In genomic region chr5:173294673-173295320, GRCh38 we compare ENCODE assay signal across 14 cellular contexts. TPM values are rescaled to one million over a fixed set of nuclear protein-coding genes. Genes with fewer than 3 reads are reported as not detected.
DNase-seq lines count a peak whose midpoint lies in the region; ATAC-seq and TF ChIP-seq lines count a peak whose summit lies in the region.
"Had no signal": no experiment of that assay in that cellular context is flagged by ENCODE, and none has a peak within 500 bp of the region (broad histone marks: within the 10 kb centered on the region; RNA-seq: fewer than 3 reads in every experiment).

No MANE protein-coding gene starts in this region.

- ATAC-seq in HCT116 = no peak
- ATAC-seq in activated CD8-positive, alpha-beta T cell treated with anti-CD3 and anti-CD28 coated beads, Interleukin-2, amount 10 ng/mL, durations not matched to agents 7 days and 5 days = no peak
- ATAC-seq in HG03378 (IDR thresholded peaks at IDR 0.05; ENCODE audit: unreplicated experiment) = no peak
- no peak for ATAC-seq in body of pancreas

- H3K4me2 ChIP-seq in BLaER1 (peak overlapping the region; percentile 82), HCT116 (ENCODE audit: low read length) (no peak overlapping the region), mesenchymal stem cell (ENCODE audit: low read length, poor library complexity, severe bottlenecking) (no peak overlapping the region)

- no peak for TF ChIP-seq CTCF in HCT116 (IDR thresholded peaks at IDR 0.05 in 2 of 3, conservative IDR thresholded peaks at IDR 0.05 in 1 of 3; ENCODE audit: borderline replicate concordance in 1 of 3, insufficient read depth in 1 of 3, low read depth in 2 of 3, low read length in 2 of 3)
- no peak for TF ChIP-seq CTCF in body of pancreas (IDR thresholded peaks at IDR 0.05)

- CTCF ChIA-PET in HCT116 (lab: Charles Lee) = interaction anchor here (0.6 to 4.9 kb wide), 15 partner anchors 8 to 689 kb away, joined by 3 to 113 read pairs (median 4); partner anchors contain the start of genes BOD1 and STC2
- CTCF ChIA-PET in activated CD8-positive, alpha-beta T cell treated with anti-CD3 and anti-CD28 coated beads, Interleukin-2, amount 10 ng/mL, durations not matched to agents 7 days and 5 days (lab: Charles Lee) = interaction anchor here (0.9 to 6.5 kb wide), 13 partner anchors 9 to 333 kb away, joined by 3 to 155 read pairs (median 5); partner anchors contain the start of gene STC2

- H2BK120ac ChIP-seq in mesenchymal stem cell (ENCODE audit: low read depth, low read length) = no peak overlapping the region

- H3K9me3 ChIP-seq in BLaER1 (no peaks in the 10 kb centered on the region), HCT116 (ENCODE audit: control insufficient read depth in 1 of 2, insufficient read depth in 1 of 2, low read depth in 1 of 2, low read length in 2 of 2) (no peaks in the 10 kb centered on the region), mesenchymal stem cell (ENCODE audit: control insufficient read depth, low read length) (no peaks in the 10 kb centered on the region), body of pancreas (no peaks in the 10 kb centered on the region)

- H4K8ac ChIP-seq in mesenchymal stem cell (ENCODE audit: low read length) = no peak overlapping the region

- peaks cover 26% of the 10 kb centered on the region for H3K27me3 ChIP-seq in BLaER1
- H3K27me3 ChIP-seq in HCT116 (ENCODE audit: insufficient read depth, low read length) = no peaks in the 10 kb centered on the region
- H3K27me3 ChIP-seq in mesenchymal stem cell (ENCODE audit: control insufficient read depth in 1 of 2, insufficient read depth in 1 of 2, low read length in 2 of 2) = peaks cover 6 to 7% of the 10 kb centered on the region in 2 experiments
- H3K27me3 ChIP-seq in body of pancreas = no peaks in the 10 kb centered on the region

- no peak overlapping the region for H2AK5ac ChIP-seq in mesenchymal stem cell (ENCODE audit: low read length, severe bottlenecking)

- H3K4me1 ChIP-seq in BLaER1 (peaks cover 14% of the 10 kb centered on the region), HCT116 (ENCODE audit: control insufficient read depth in 1 of 2, insufficient read depth in 2 of 2, low read length in 2 of 2) (peaks cover 7 to 20% of the 10 kb centered on the region in 2 experiments; a peak in 3 of 4 replicates), mesenchymal stem cell (ENCODE audit: control insufficient read depth, insufficient read depth, low read depth, low read length) (peaks cover 13% of the 10 kb centered on the region), body of pancreas (peaks cover 29% of the 10 kb centered on the region)

- H3K4me1 Mint-ChIP-seq in activated CD8-positive, alpha-beta T cell treated with anti-CD3 and anti-CD28 coated beads, Interleukin-2, amount 10 ng/mL, durations not matched to agents 7 days and 5 days (ENCODE audit: low read depth) = peaks cover 13% of the 10 kb centered on the region

- RAD21 ChIA-PET in HCT116 (lab: Charles Lee; ENCODE audit: low non-redundant PET in 1 of 2, low total read pairs in 2 of 2, uncharacterized antibody in 2 of 2, unreplicated experiment in 2 of 2) = interaction anchor here (1.0 to 3.4 kb wide), 3 partner anchors 32 to 37 kb away, joined by 4 to 27 read pairs (median 15); no protein-coding TSS in a partner anchor

- no peaks in the 10 kb centered on the region for H3K36me3 Mint-ChIP-seq in activated CD8-positive, alpha-beta T cell treated with anti-CD3 and anti-CD28 coated beads, Interleukin-2, amount 10 ng/mL, durations not matched to agents 7 days and 5 days (ENCODE audit: low read depth)

- POLR2A ChIA-PET in HCT116 (lab: Charles Lee) = interaction anchor here (1.4 to 6.4 kb wide), 3 partner anchors 35 to 161 kb away, joined by 4 to 67 read pairs (median 5); partner anchors contain the start of gene STC2
- POLR2A ChIA-PET in activated CD8-positive, alpha-beta T cell treated with anti-CD3 and anti-CD28 coated beads, Interleukin-2, amount 10 ng/mL, durations not matched to agents 7 days and 5 days (lab: Charles Lee) = interaction anchor here (0.7 to 1.3 kb wide), 3 partner anchors 35 to 311 kb away, joined by 3 to 4 read pairs (median 3); partner anchors contain the start of gene ATP6V0E1

- H2AFZ ChIP-seq in HCT116 (ENCODE audit: low read depth, low read length, poor library complexity, severe bottlenecking) (peak overlapping the region; percentile 0), mesenchymal stem cell (ENCODE audit: low read depth, low read length) (no peak overlapping the region)

- 44% methylated on average over 10 of the region's 10 CpGs for WGBS in mesenchymal stem cell
- 58 to 68% methylated on average over 9 to 10 of the region's 10 CpGs for WGBS in body of pancreas, 2 donors

- H3K27ac Mint-ChIP-seq in activated CD8-positive, alpha-beta T cell treated with anti-CD3 and anti-CD28 coated beads, Interleukin-2, amount 10 ng/mL, durations not matched to agents 7 days and 5 days = no peak overlapping the region
- H3K27ac Mint-ChIP-seq: endodermal cell had no signal

- H2BK15ac ChIP-seq in mesenchymal stem cell (ENCODE audit: low read depth, poor library complexity, severe bottlenecking) = peak overlapping the region; percentile 75

- BruUV-seq in HCT116 (replicated peaks; lab: Mats Ljungman, UMichigan) = no TSS peak

- H2BK5ac ChIP-seq in mesenchymal stem cell (ENCODE audit: low read depth, low read length, poor library complexity, severe bottlenecking) = no peak overlapping the region

- H3K18ac ChIP-seq in mesenchymal stem cell (ENCODE audit: low read depth in 1 of 2, low read length in 2 of 2) = peak overlapping the region in 1 of 2 experiments; percentile 67

- peak overlapping the region; percentile 31 for H3K4me3 Mint-ChIP-seq in activated CD8-positive, alpha-beta T cell treated with anti-CD3 and anti-CD28 coated beads, Interleukin-2, amount 10 ng/mL, durations not matched to agents 7 days and 5 days
- H3K4me3 Mint-ChIP-seq: endodermal cell had no signal

- H3K4ac ChIP-seq in mesenchymal stem cell (ENCODE audit: low read depth in 1 of 2, low read length in 2 of 2) = peak overlapping the region in 1 of 2 experiments; percentile 6

- no peak overlapping the region for H3K23ac ChIP-seq in mesenchymal stem cell (ENCODE audit: low read length in 2 of 2)

- peak overlapping the region in 1 of 2 experiments; percentile 46 for H2BK12ac ChIP-seq in mesenchymal stem cell (ENCODE audit: low read length in 2 of 2)

- DNase-seq in HCT116 (ENCODE audit: low read depth, low spot score) (no peak), mesenchymal stem cell (no peak), superior temporal gyrus (ENCODE audit: extremely low spot score) (no peak), body of pancreas (no peak)
- DNase-seq in activated CD8-positive, alpha-beta T cell treated with anti-CD3 and anti-CD28 coated beads, Interleukin-2, amount 10 ng/mL, durations not matched to agents 7 days and 5 days = no peak
- DNase-seq in stimulated activated CD4-positive, alpha-beta T cell treated with anti-CD3 and anti-CD28 coated beads, Interleukin-4, amount 100 ng/mL, for 4 hours = no peak

- H3K4me3 ChIP-seq in BLaER1 (peak overlapping the region; percentile 44), HCT116 (replicated peaks in 1 of 2; ENCODE audit: low read depth in 1 of 2, low read length in 2 of 2) (no peak overlapping the region), mesenchymal stem cell (ENCODE audit: insufficient read depth in 1 of 2, low read depth in 1 of 2, low read length in 2 of 2) (no peak overlapping the region), body of pancreas (no peak overlapping the region)

- peak overlapping the region in 1 of 2 experiments; percentile 35 for H3K14ac ChIP-seq in mesenchymal stem cell (ENCODE audit: low read length in 2 of 2)

- TF ChIP-seq RAD21 in HCT116 (IDR thresholded peaks at IDR 0.05; ENCODE audit: low read depth) = no peak

- H4K20me1 ChIP-seq in BLaER1 = no peaks in the 10 kb centered on the region
- H4K20me1 ChIP-seq in HCT116 (ENCODE audit: insufficient read depth) = no peaks in the 10 kb centered on the region

- no peaks in the 10 kb centered on the region for H3K79me1 ChIP-seq in mesenchymal stem cell (replicated peaks; ENCODE audit: low read length, poor library complexity, severe bottlenecking)

- peak overlapping the region; percentile 23 for H4K91ac ChIP-seq in mesenchymal stem cell (ENCODE audit: low read length)

- H3K9ac ChIP-seq in BLaER1 (no peak overlapping the region), HCT116 (ENCODE audit: low read length) (no peak overlapping the region), mesenchymal stem cell (ENCODE audit: low read length) (no peak overlapping the region)

- intact Hi-C loops in HCT116 (cut with micrococcal nuclease) (loop anchor here (1.0 to 5.0 kb wide), 4 partner anchors 34 to 678 kb away; partner anchors contain the start of gene STC2), body of pancreas (cut with DNase I) (loop anchor here (5.0 kb wide), 1 partner anchor 283 kb away; no protein-coding TSS in a partner anchor)

- no peak for TF ChIP-seq POLR2A in HCT116 (IDR thresholded peaks at IDR 0.05; ENCODE audit: borderline replicate concordance, extremely low read depth, insufficient read depth, insufficient read length)
- TF ChIP-seq POLR2A in body of pancreas (IDR thresholded peaks at IDR 0.05) = no peak

- H3K79me2 ChIP-seq in HCT116 (ENCODE audit: insufficient read depth, low read length) = no peaks in the 10 kb centered on the region

- no peaks in the 10 kb centered on the region for H3K9me3 Mint-ChIP-seq in activated CD8-positive, alpha-beta T cell treated with anti-CD3 and anti-CD28 coated beads, Interleukin-2, amount 10 ng/mL, durations not matched to agents 7 days and 5 days (ENCODE audit: insufficient read depth)

- peaks cover 33% of the 10 kb centered on the region for H3K27me3 Mint-ChIP-seq in activated CD8-positive, alpha-beta T cell treated with anti-CD3 and anti-CD28 coated beads, Interleukin-2, amount 10 ng/mL, durations not matched to agents 7 days and 5 days (ENCODE audit: low read depth)

- H3K27ac ChIP-seq in BLaER1 (no peak overlapping the region), HCT116 (ENCODE audit: low read depth, low read length) (no peak overlapping the region), mesenchymal stem cell (ENCODE audit: low read length, poor library complexity, severe bottlenecking) (no peak overlapping the region), body of pancreas (no peak overlapping the region)
- H3K27ac ChIP-seq: RWPE1 had no signal

- H3K36me3 ChIP-seq in BLaER1 = no peaks in the 10 kb centered on the region
- no peaks in the 10 kb centered on the region for H3K36me3 ChIP-seq in HCT116 (ENCODE audit: control insufficient read depth in 1 of 2, insufficient read depth in 2 of 2, low read length in 2 of 2)
- no peaks in the 10 kb centered on the region for H3K36me3 ChIP-seq in mesenchymal stem cell (ENCODE audit: control insufficient read depth in 1 of 2, insufficient read depth in 2 of 2, low read depth in 1 of 2, low read length in 2 of 2)
- no peaks in the 10 kb centered on the region for H3K36me3 ChIP-seq in body of pancreas (replicated peaks in 1 of 2; ENCODE audit: insufficient read depth in 1 of 2, low read depth in 2 of 2)

- H3K9me2 ChIP-seq in HCT116 (ENCODE audit: insufficient read depth) = no peaks in the 10 kb centered on the region

RNA-seq across cellular contexts. Expression of gene STC2, which starts 33.4 kb away (rescaled TPM):
- total RNA-seq in HCT116 (2021; ENCODE audit: unreplicated experiment) (97.3 TPM), body of pancreas (10 to 100 TPM in 1 of 2 donors, 1 to 10 TPM in 1; 9.9 to 35.0 TPM)
- 177 and 214 TPM in 2 replicates for polyA plus RNA-seq in HCT116 (2012)
- total RNA-seq in activated CD8-positive, alpha-beta T cell treated with anti-CD3 and anti-CD28 coated beads, Interleukin-2, amount 10 ng/mL, durations not matched to agents 7 days and 5 days = 10 to 100 TPM; 14.8 to 16.6 TPM
- polyA plus RNA-seq in mesenchymal stem cell (2013, experiment 1 of 2) = 89.5 TPM
- polyA plus RNA-seq in mesenchymal stem cell (2013, experiment 2 of 2) = 87.1 TPM

RNA-seq across cellular contexts. Expression of gene NKX2-5, which starts 59.8 kb away (rescaled TPM):
- total RNA-seq in HCT116 (2021; ENCODE audit: unreplicated experiment) = not detected
- polyA plus RNA-seq in HCT116 (2012) = not detected in 2 replicates
- total RNA-seq in activated CD8-positive, alpha-beta T cell treated with anti-CD3 and anti-CD28 coated beads, Interleukin-2, amount 10 ng/mL, durations not matched to agents 7 days and 5 days = not detected
- polyA plus RNA-seq in mesenchymal stem cell (2013, experiment 1 of 2) = 46.8 TPM
- polyA plus RNA-seq in mesenchymal stem cell (2013, experiment 2 of 2) = 45.4 TPM
- total RNA-seq in body of pancreas = not detected
- total RNA-seq: Calu3, mononuclear cell, sciatic nerve, subcutaneous adipose tissue had no signal
